Comparison of ENCODE assay signal across 14 cellular contexts in the genomic region with DNA sequence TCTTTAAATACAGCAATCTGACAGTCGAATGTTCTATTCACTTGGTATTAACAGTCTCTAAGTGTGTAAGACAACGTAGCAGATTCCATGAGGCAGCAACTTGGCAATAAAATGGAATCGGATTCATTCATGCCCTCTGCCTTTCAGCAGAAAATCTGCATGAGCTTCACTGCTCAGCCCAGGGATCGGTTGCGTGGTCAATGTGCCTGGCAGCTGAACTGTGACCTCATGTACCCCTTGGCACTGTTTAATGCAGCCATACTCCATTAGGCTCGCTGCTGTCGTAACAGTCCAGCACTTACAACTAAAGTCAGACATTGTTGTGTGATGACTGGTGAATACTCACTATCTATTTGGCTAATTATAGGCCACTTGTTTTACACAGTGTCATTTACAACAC. TPM values are rescaled to one million over a fixed set of nuclear protein-coding genes. Genes with fewer than 3 reads are reported as not detected.
DNase-seq lines count a peak whose midpoint lies in the region; ATAC-seq, FAIRE-seq and TF ChIP-seq lines count a peak whose summit lies in the region.
"Had no signal": no experiment of that assay in that cellular context is flagged by ENCODE, and none has a peak within 500 bp of the region (broad histone marks: within the 10 kb centered on the region; RNA-seq: fewer than 3 reads in every experiment).

No MANE protein-coding gene starts in this region.

- H3K27ac ChIP-seq in neural progenitor cell: no peak overlapping the region

- no peaks in the 10 kb centered on the region for H4K20me1 ChIP-seq in neural progenitor cell (ENCODE audit: low read depth)

- no peaks in the 10 kb centered on the region for H3K27me3 ChIP-seq in neural progenitor cell

- peaks cover 6% of the 10 kb centered on the region for H3K4me1 Mint-ChIP-seq in neural progenitor cell
- H3K4me1 Mint-ChIP-seq: naive B cell had no signal

- peaks cover 8% of the 10 kb centered on the region for H3K4me1 ChIP-seq in neural progenitor cell

- H3K9me3 ChIP-seq in neural progenitor cell (ENCODE audit: low read depth): no peaks in the 10 kb centered on the region

- no peak for TF ChIP-seq CTCF in neural progenitor cell (IDR thresholded peaks at IDR 0.05)

- no peaks in the 10 kb centered on the region for H3K79me2 ChIP-seq in neural progenitor cell (ENCODE audit: low read depth)

- DNase-seq in A172 (ENCODE audit: low spot score): peak; percentile 55
- DNase-seq in HTR-8/SVneo (ENCODE audit: insufficient read length, low spot score): no peak
- DNase-seq in SK-MEL-5 (ENCODE audit: low read depth, low spot score): peak; percentile 60
- DNase-seq in kidney tubule cell (ENCODE audit: low spot score): peak; percentile 75
- no peak for DNase-seq in epidermal melanocyte (ENCODE audit: insufficient read length, low spot score)
- DNase-seq in effector CD8-positive, alpha-beta T cell (lab: John Stamatoyannopoulos, UW): no peak
- no peak for DNase-seq in neural progenitor cell (ENCODE audit: low spot score)
- DNase-seq: activated CD4-positive, alpha-beta T cell treated with anti-CD3 and anti-CD28 coated beads, Interleukin-2, amount 50 U/mL, for 1 hour; GDM1; naive B cell; NK-92 treated with Interleukin-12 subunit alpha and Interleukin-12 subunit beta, amount 100 ng/mL, for 24 hours had no signal

- no peak overlapping the region for H3K27ac Mint-ChIP-seq in neural progenitor cell
- H3K27ac Mint-ChIP-seq: naive B cell had no signal

- peak; percentile 36 for FAIRE-seq in HTR-8/SVneo (lab: Jason Lieb, UNC)
- FAIRE-seq: endothelial cell of umbilical vein had no signal

- no peaks in the 10 kb centered on the region for H3K36me3 Mint-ChIP-seq in neural progenitor cell
- H3K36me3 Mint-ChIP-seq: naive B cell had no signal

- H3K9ac ChIP-seq in neural progenitor cell: no peak overlapping the region

- no peak for ATAC-seq in GM18517 (IDR thresholded peaks at IDR 0.05; ENCODE audit: unreplicated experiment)

- no peaks in the 10 kb centered on the region for H3K9me3 Mint-ChIP-seq in neural progenitor cell

- H3K27me3 Mint-ChIP-seq in neural progenitor cell (ENCODE audit: insufficient read depth, low read depth): peaks cover 7% of the 10 kb centered on the region
- H3K27me3 Mint-ChIP-seq: naive B cell had no signal

- no peak overlapping the region for H2AFZ ChIP-seq in neural progenitor cell (replicated peaks)

- H3K4me3 Mint-ChIP-seq in neural progenitor cell: no peak overlapping the region
- H3K4me3 Mint-ChIP-seq: naive B cell had no signal

- no peak overlapping the region for H3K4me2 ChIP-seq in neural progenitor cell

- no peaks in the 10 kb centered on the region for H3K36me3 ChIP-seq in neural progenitor cell

- no peaks in the 10 kb centered on the region for H3F3A ChIP-seq in neural progenitor cell (ENCODE audit: low read depth)

- in situ Hi-C loops in SK-MEL-5 (cut with HindIII; ENCODE audit: low pct_unique_long_range_greater_than_20kb, low sequenced_read_pairs): no loop called here

- H3K4me3 ChIP-seq in neural progenitor cell: no peak overlapping the region

RNA-seq across cellular contexts. Expression of a gene that starts 17.7 kb away (rescaled TPM):
- total RNA-seq in A172 (2014; rRNA removed; shearing (Covaris generic)): not detected in 2 replicates
- 0.08 TPM in 1 of 2 replicates, not detected in the other for total RNA-seq in SK-MEL-5 (2014; rRNA removed; shearing (Covaris generic))
- not detected in 2 replicates for polyA plus RNA-seq in SK-MEL-5 (2015; cell fraction: cytosol; rRNA removed)
- not detected in 2 replicates for polyA plus RNA-seq in SK-MEL-5 (2015; cell fraction: nucleus; rRNA removed)
- 0.06 and 0.07 TPM in 2 replicates for total RNA-seq in neural progenitor cell (ENCODE audit: low replicate concordance)
- total RNA-seq: endothelial cell of umbilical vein; T-helper 1 cell treated with Interleukin-12 subunit alpha and Interleukin-12 subunit beta and Interleukin-4 antibody, amounts not matched to agents 30 ng/mL and 1 ng/mL, for 36 hours had no signal
- polyA plus RNA-seq: endothelial cell of umbilical vein had no signal

Comparison
In these comparisons a context has a peak if more than half of its experiments do, and no peak if none do; other contexts are left out.
1. DNase-seq: peak in A172 (single experiment), SK-MEL-5 (single experiment) and kidney tubule cell (single experiment); none in HTR-8/SVneo (single experiment), epidermal melanocyte (single experiment), effector CD8-positive, alpha-beta T cell (single experiment) and neural progenitor cell (single experiment).